Comparison of ENCODE assay signal across 1 cellular context in genomic region chr7:134755422-134756022, GRCh38.
TF ChIP-seq lines count a peak whose summit lies in the region.

No MANE protein-coding gene starts in this region.

TF ChIP-seq in GM23338, 12 proteins besides CTCF, POLR2A, EP300 and RAD21 (continued from another document):
- TF ChIP-seq ZNF462 (CRISPR knock-in tag; IDR thresholded peaks at IDR 0.05) (no peak), ZNF331 (CRISPR knock-in tag; IDR thresholded peaks at IDR 0.05; ENCODE audit: low read depth) (no peak), ETS1 (IDR thresholded peaks at IDR 0.05) (no peak)
